25 cellular contexts compared by ENCODE assay signal in genomic region chr18:54191352-54191751, GRCh38. TPM values are rescaled to one million over a fixed set of nuclear protein-coding genes. Genes with fewer than 3 reads are reported as not detected.
A peak's percentile ranks its signal among the peaks of the same experiment; 100 is the strongest.
DNase-seq lines count a peak whose midpoint lies in the region; TF ChIP-seq lines count a peak whose summit lies in the region.
"Had no signal": no experiment of that assay in that cellular context is flagged by ENCODE, and none has a peak within 500 bp of the region (broad histone marks: within the 10 kb centered on the region; RNA-seq: fewer than 3 reads in every experiment).

No MANE protein-coding gene starts in this region.

- H3K36me3 Mint-ChIP-seq in activated CD4-positive, alpha-beta T cell treated with anti-CD3 and anti-CD28 coated beads, Interleukin-2, amount 10 ng/mL, durations not matched to agents 7 days and 5 days (ENCODE audit: low read depth) = peaks cover 31% of the 10 kb centered on the region
- H3K36me3 Mint-ChIP-seq in type B pancreatic cell = peaks cover 8% of the 10 kb centered on the region

- CTCF ChIA-PET in activated CD4-positive, alpha-beta T cell treated with anti-CD3 and anti-CD28 coated beads, Interleukin-2, amount 10 ng/mL, durations not matched to agents 7 days and 5 days (lab: Charles Lee) = no interaction called here
- CTCF ChIA-PET in mammary epithelial cell (lab: Charles Lee; ENCODE audit: low non-redundant PET) = no interaction called here

- in situ Hi-C loops in mammary epithelial cell (cut with MboI; ENCODE audit: low sequenced_read_pairs in 2 of 2) = no loop called here

- intact Hi-C loops in mammary epithelial cell (cut with micrococcal nuclease) = loop anchor here (1.0 kb wide), 1 partner anchor 42 kb away; no protein-coding TSS in a partner anchor

- peaks cover 15% of the 10 kb centered on the region for H3K36me3 ChIP-seq in mammary epithelial cell (ENCODE audit: insufficient read depth, low read length)
- peaks cover 9% of the 10 kb centered on the region for H3K36me3 ChIP-seq in effector memory CD4-positive, alpha-beta T cell (ENCODE audit: control insufficient read depth, insufficient read depth, low read length)

- H3K4me1 Mint-ChIP-seq in activated CD4-positive, alpha-beta T cell treated with anti-CD3 and anti-CD28 coated beads, Interleukin-2, amount 10 ng/mL, durations not matched to agents 7 days and 5 days = peaks cover 2% of the 10 kb centered on the region
- peaks cover 10% of the 10 kb centered on the region for H3K4me1 Mint-ChIP-seq in type B pancreatic cell (ENCODE audit: unreplicated experiment)
- H3K4me1 Mint-ChIP-seq: nephron progenitor cell had no signal

- no peak for TF ChIP-seq CTCF in mammary epithelial cell (conservative IDR thresholded peaks at IDR 0.05 in 1 of 2, IDR thresholded peaks at IDR 0.05 in 1 of 2; ENCODE audit: extremely low read depth in 1 of 2, insufficient read depth in 1 of 2, low read depth in 1 of 2, low read length in 2 of 2)
- no peak for TF ChIP-seq CTCF in type B pancreatic cell (conservative IDR thresholded peaks at IDR 0.05)

- H3K4me3 Mint-ChIP-seq in activated CD4-positive, alpha-beta T cell treated with anti-CD3 and anti-CD28 coated beads, Interleukin-2, amount 10 ng/mL, durations not matched to agents 7 days and 5 days = no peak overlapping the region
- H3K4me3 Mint-ChIP-seq in type B pancreatic cell = peak overlapping the region; percentile 2
- H3K4me3 Mint-ChIP-seq: nephron progenitor cell; stimulated activated naive B cell treated with anti-CD40 and anti-IgM and Interleukin-4, amounts not matched to agents 10 μg/mL and 1 μg/mL and 100 μg/mL, for 72 hours had no signal

- POLR2A ChIA-PET in activated CD4-positive, alpha-beta T cell treated with anti-CD3 and anti-CD28 coated beads, Interleukin-2, amount 10 ng/mL, durations not matched to agents 7 days and 5 days (lab: Charles Lee) = no interaction called here

- DNase-seq in activated CD4-positive, alpha-beta T cell treated with anti-CD3 and anti-CD28 coated beads, Interleukin-2, amount 10 ng/mL, durations not matched to agents 7 days and 5 days = no peak
- DNase-seq in activated CD4-positive, alpha-beta T cell treated with anti-CD3 and anti-CD28 coated beads for 4 hours = no peak
- DNase-seq in mammary epithelial cell (peak; percentile 43), iPS-NIHi7 (ENCODE audit: extremely low spot score) (peak; percentile 17), type B pancreatic cell (ENCODE audit: extremely low spot score, unreplicated experiment) (no peak), NCI-H345 treated with DMSO at 0.1 percent for 48 hours (lab: John Stamatoyannopoulos, UW; ENCODE audit: unreplicated experiment) (no peak), COR-L47 (lab: John Stamatoyannopoulos, UW) (no peak)
- no peak for DNase-seq in effector memory CD4-positive, alpha-beta T cell
- DNase-seq: 8988T; activated CD4-positive, alpha-beta T cell treated with anti-CD3 and anti-CD28 coated beads, Interleukin-2, amount 50 U/mL, for 1 hour; activated effector memory CD4-positive, alpha-beta T cell treated with Interleukin-2 at 50 U/mL for 16 hours; activated T-cell treated with anti-CD3 and anti-CD28 coated beads, Interleukin-2, amount 50 U/mL, for 1 hour; amygdala; DMS79; GDM1; NCI-H2107; NCI-H345; nephron progenitor cell; stimulated activated naive B cell treated with anti-CD40 and anti-IgM and Interleukin-4, amounts not matched to agents 10 μg/mL and 1 μg/mL and 100 μg/mL, for 72 hours; substantia nigra; T-helper 9 cell; upper lobe of right lung had no signal

- H3K9me3 Mint-ChIP-seq in activated CD4-positive, alpha-beta T cell treated with anti-CD3 and anti-CD28 coated beads, Interleukin-2, amount 10 ng/mL, durations not matched to agents 7 days and 5 days = no peaks in the 10 kb centered on the region
- H3K9me3 Mint-ChIP-seq in type B pancreatic cell = no peaks in the 10 kb centered on the region
- H3K9me3 Mint-ChIP-seq: activated naive CD4-positive, alpha-beta T cell treated with anti-CD3 and anti-CD28 coated beads, Interleukin-2, amount 50 U/mL, for 72 hours; nephron progenitor cell; stimulated activated naive B cell treated with anti-CD40 and anti-IgM and Interleukin-4, amounts not matched to agents 10 μg/mL and 1 μg/mL and 100 μg/mL, for 72 hours had no signal

- peaks cover 24% of the 10 kb centered on the region for H3K4me1 ChIP-seq in mammary epithelial cell (ENCODE audit: insufficient read depth, low read length)
- H3K4me1 ChIP-seq in effector memory CD4-positive, alpha-beta T cell (ENCODE audit: control insufficient read depth, insufficient read depth, low read length, poor library complexity, severe bottlenecking) = no peaks in the 10 kb centered on the region
- H3K4me1 ChIP-seq: upper lobe of right lung had no signal

- H2AFZ ChIP-seq in mammary epithelial cell (ENCODE audit: low read depth, low read length) = no peak overlapping the region

- dilution Hi-C loops in mammary epithelial cell (cut with HindIII; ENCODE audit: low sequenced_read_pairs) = no loop called here

- H3K9ac ChIP-seq in mammary epithelial cell (ENCODE audit: insufficient read depth, low read length) = no peak overlapping the region

- H3K27ac Mint-ChIP-seq in activated CD4-positive, alpha-beta T cell treated with anti-CD3 and anti-CD28 coated beads, Interleukin-2, amount 10 ng/mL, durations not matched to agents 7 days and 5 days = peak overlapping the region; percentile 57
- H3K27ac Mint-ChIP-seq in type B pancreatic cell = peak overlapping the region; percentile 92
- H3K27ac Mint-ChIP-seq: activated naive CD4-positive, alpha-beta T cell treated with anti-CD3 and anti-CD28 coated beads, Interleukin-2, amount 50 U/mL, for 72 hours; nephron progenitor cell; stimulated activated naive B cell treated with anti-CD40 and anti-IgM and Interleukin-4, amounts not matched to agents 10 μg/mL and 1 μg/mL and 100 μg/mL, for 72 hours had no signal

- BruUV-seq in mammary epithelial cell (replicated peaks; lab: Mats Ljungman, UMichigan) = no TSS peak

- peaks cover 79% of the 10 kb centered on the region for H3K79me2 ChIP-seq in mammary epithelial cell (ENCODE audit: insufficient read depth, low read length)

- H3K27me3 ChIP-seq in mammary epithelial cell (ENCODE audit: insufficient read depth, low read length) = no peaks in the 10 kb centered on the region
- H3K27me3 ChIP-seq in effector memory CD4-positive, alpha-beta T cell (replicated peaks; ENCODE audit: control insufficient read depth, insufficient read depth, low read length, poor library complexity, severe bottlenecking) = no peaks in the 10 kb centered on the region
- H3K27me3 ChIP-seq: upper lobe of right lung had no signal

- H3K4me2 ChIP-seq in mammary epithelial cell (ENCODE audit: insufficient read depth, low read depth, low read length) = peak overlapping the region; percentile 70

- no peaks in the 10 kb centered on the region for H3K27me3 Mint-ChIP-seq in activated CD4-positive, alpha-beta T cell treated with anti-CD3 and anti-CD28 coated beads, Interleukin-2, amount 10 ng/mL, durations not matched to agents 7 days and 5 days
- no peaks in the 10 kb centered on the region for H3K27me3 Mint-ChIP-seq in type B pancreatic cell
- H3K27me3 Mint-ChIP-seq: stimulated activated naive B cell treated with anti-CD40 and anti-IgM and Interleukin-4, amounts not matched to agents 10 μg/mL and 1 μg/mL and 100 μg/mL, for 72 hours had no signal

- H3K4me3 ChIP-seq in mammary epithelial cell (replicated peaks in 1 of 3; ENCODE audit: insufficient read depth in 1 of 3, low read depth in 2 of 3, low read length in 3 of 3) = no peak overlapping the region
- no peak overlapping the region for H3K4me3 ChIP-seq in effector memory CD4-positive, alpha-beta T cell (ENCODE audit: insufficient read depth, low read depth, low read length, poor library complexity, severe bottlenecking)
- H3K4me3 ChIP-seq: lung, upper lobe of right lung had no signal

- H3K9me3 ChIP-seq in mammary epithelial cell (replicated peaks; ENCODE audit: insufficient read depth, low read length) = no peaks in the 10 kb centered on the region
- no peaks in the 10 kb centered on the region for H3K9me3 ChIP-seq in effector memory CD4-positive, alpha-beta T cell (ENCODE audit: control insufficient read depth, low read length)
- H3K9me3 ChIP-seq: upper lobe of right lung had no signal

- no peak overlapping the region for H3K27ac ChIP-seq in mammary epithelial cell (ENCODE audit: insufficient read depth, low read depth, low read length)
- no peak overlapping the region for H3K27ac ChIP-seq in effector memory CD4-positive, alpha-beta T cell (ENCODE audit: insufficient read depth, low read length, poor library complexity, severe bottlenecking)
- H3K27ac ChIP-seq: C4-2B, upper lobe of right lung had no signal

- H4K20me1 ChIP-seq in mammary epithelial cell (ENCODE audit: insufficient read depth, low read length) = no peaks in the 10 kb centered on the region

RNA-seq across cellular contexts. Expression of gene MBD2, which starts 33.1 kb away (rescaled TPM):
- total RNA-seq in activated CD4-positive, alpha-beta T cell treated with anti-CD3 and anti-CD28 coated beads, Interleukin-2, amount 10 ng/mL, durations not matched to agents 7 days and 5 days = 100 to 1,000 TPM; 103 to 105 TPM
- total RNA-seq in mammary epithelial cell = 100 to 1,000 TPM in 1 of 2 donors, 10 to 100 TPM in 1; 31.3 to 136 TPM
- 37.9 TPM for polyA plus RNA-seq in mammary epithelial cell
- polyA minus RNA-seq in mammary epithelial cell = 122 TPM
- total RNA-seq in type B pancreatic cell (ENCODE audit: low replicate concordance) = 48.8 and 100 TPM in 2 replicates

Comparison
In these comparisons a context has a peak if more than half of its experiments do, and no peak if none do; other contexts are left out.
1. DNase-seq: peak in mammary epithelial cell (single experiment) and iPS-NIHi7 (single experiment); none in activated CD4-positive, alpha-beta T cell treated with anti-CD3 and anti-CD28 coated beads, Interleukin-2, amount 10 ng/mL, durations not matched to agents 7 days and 5 days (single experiment), activated CD4-positive, alpha-beta T cell treated with anti-CD3 and anti-CD28 coated beads for 4 hours (0 of 2), type B pancreatic cell (single experiment), NCI-H345 treated with DMSO at 0.1 percent for 48 hours (single experiment), COR-L47 (single experiment) and effector memory CD4-positive, alpha-beta T cell (0 of 3).